13 cellular contexts compared by ENCODE assay signal in the genomic region with DNA sequence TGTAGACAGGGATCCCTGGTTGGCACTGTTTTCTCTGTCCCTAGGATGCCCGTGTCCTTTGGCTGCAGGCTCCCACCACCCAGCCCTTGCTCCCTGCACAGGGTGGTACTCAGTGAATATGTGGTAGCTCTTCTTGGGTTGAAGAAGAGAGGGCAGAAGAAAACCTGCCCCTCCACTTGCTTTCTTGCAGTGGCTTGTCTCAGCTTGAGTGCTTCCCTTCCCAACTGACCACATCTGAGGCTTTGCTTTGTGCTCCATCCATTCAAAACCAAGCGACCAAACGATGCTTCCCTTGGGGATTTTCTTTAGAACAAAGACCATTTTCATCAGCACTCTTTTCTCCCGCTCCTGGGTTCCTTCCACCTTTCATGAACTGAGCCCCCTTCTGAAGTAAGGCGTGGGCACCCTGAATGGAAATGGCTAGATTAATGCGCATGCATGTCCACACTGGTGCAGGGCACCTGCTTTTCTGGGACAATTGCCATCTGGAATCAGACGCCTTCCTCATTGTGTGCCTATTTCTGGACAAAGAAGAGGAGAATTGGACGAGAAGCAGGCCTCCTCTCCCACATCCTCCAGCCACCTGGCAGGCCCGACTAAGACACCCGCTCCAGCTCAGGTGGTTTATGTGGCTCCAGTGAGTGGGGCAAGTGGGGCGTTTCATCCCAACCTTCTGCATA. TPM values are rescaled to one million over a fixed set of nuclear protein-coding genes. Genes with fewer than 3 reads are reported as not detected.
DNase-seq lines count a peak whose midpoint lies in the region; ATAC-seq and TF ChIP-seq lines count a peak whose summit lies in the region.
"Had no signal": no experiment of that assay in that cellular context is flagged by ENCODE, and none has a peak within 500 bp of the region (broad histone marks: within the 10 kb centered on the region; RNA-seq: fewer than 3 reads in every experiment).

No MANE protein-coding gene starts in this region.

- H3K27ac Mint-ChIP-seq in immature natural killer cell (peak overlapping the region in 5 of 6 donors; percentile 2 to 70 (median 45)), nephron progenitor cell (no peak overlapping the region)

- peaks cover 8% of the 10 kb centered on the region for H3K9me3 ChIP-seq in BLaER1
- H3K9me3 ChIP-seq: vagina had no signal

- H3K36me3 Mint-ChIP-seq in immature natural killer cell (peaks cover 0 to 2% (median 0%) of the 10 kb centered on the region in 3 donors), nephron progenitor cell (ENCODE audit: low read depth) (no peaks in the 10 kb centered on the region)

- H3K4me2 ChIP-seq in BLaER1: peak overlapping the region; percentile 83

- TF ChIP-seq CTCF in lower leg skin (IDR thresholded peaks at IDR 0.05) (no peak), nephron progenitor cell (IDR thresholded peaks at IDR 0.05) (no peak)

- no peaks in the 10 kb centered on the region for H3K27me3 ChIP-seq in BLaER1
- H3K27me3 ChIP-seq: vagina had no signal

- peaks cover 0 to 2% (median 0%) of the 10 kb centered on the region in 3 donors for H3K27me3 Mint-ChIP-seq in immature natural killer cell (ENCODE audit: low read depth in 3 of 3)
- H3K27me3 Mint-ChIP-seq in nephron progenitor cell (ENCODE audit: low read depth, poor library complexity): peaks cover 3% of the 10 kb centered on the region

- peak overlapping the region; percentile 50; the same call in 1 of the 2 replicates for H3K9ac ChIP-seq in BLaER1

- peaks cover 71% of the 10 kb centered on the region for H3K4me1 ChIP-seq in BLaER1
- H3K4me1 ChIP-seq: vagina had no signal

- intact Hi-C loops in lower leg skin (cut with DNase I; ENCODE audit: low total_unique reads): no loop called here

- peak overlapping the region; percentile 65 for H3K27ac ChIP-seq in BLaER1
- H3K27ac ChIP-seq: C4-2B, vagina had no signal

- TF ChIP-seq POLR2A in lower leg skin (IDR thresholded peaks at IDR 0.05): no peak

- H3K4me3 ChIP-seq in BLaER1 (peak overlapping the region; percentile 32), lower leg skin (ENCODE audit: low read depth, poor library complexity, severe bottlenecking) (no peak overlapping the region)
- H3K4me3 ChIP-seq: vagina had no signal

- H4K20me1 ChIP-seq in BLaER1: no peaks in the 10 kb centered on the region

- no peak overlapping the region for H3K4me3 Mint-ChIP-seq in immature natural killer cell
- H3K4me3 Mint-ChIP-seq in nephron progenitor cell: no peak overlapping the region

- 61 to 62% methylated on average over 11 of the region's 11 CpGs for WGBS in lower leg skin, 2 donors

- H3K4me1 Mint-ChIP-seq in immature natural killer cell (peaks cover 46 to 67% of the 10 kb centered on the region in 2 donors), nephron progenitor cell (peaks cover 54% of the 10 kb centered on the region)

- no peaks in the 10 kb centered on the region for H3K9me3 Mint-ChIP-seq in immature natural killer cell
- peaks cover 4% of the 10 kb centered on the region for H3K9me3 Mint-ChIP-seq in nephron progenitor cell

- H3K36me3 ChIP-seq in BLaER1: no peaks in the 10 kb centered on the region
- H3K36me3 ChIP-seq: vagina had no signal

- no peak for ATAC-seq in GM19035 (IDR thresholded peaks at IDR 0.05; ENCODE audit: unreplicated experiment)

- DNase-seq in NCI-H1092 treated with DMSO at 0.1 percent for 48 hours (lab: John Stamatoyannopoulos, UW): peak; percentile 82
- peak; percentile 45 for DNase-seq in SW480 (ENCODE audit: low spot score)
- no peak for DNase-seq in immature natural killer cell
- DNase-seq in lower leg skin (ENCODE audit: low spot score in 2 of 2): no peak
- no peak for DNase-seq in nephron progenitor cell
- DNase-seq in HuH-7 (ENCODE audit: low spot score): no peak
- DNase-seq: aorta; KG1; NK-92 treated with Interleukin-12 subunit alpha and Interleukin-12 subunit beta, amount 100 ng/mL, for 24 hours had no signal

RNA-seq across cellular contexts. Expression of gene ARL4C, which starts 59.1 kb away (rescaled TPM):
- 100 to 1,000 TPM; 196 to 245 (median 243) TPM for polyA plus RNA-seq in immature natural killer cell
- 10 to 100 TPM; 20.5 to 62.7 (median 47.0) TPM for total RNA-seq in lower leg skin

Comparison
In these comparisons a context has a peak if more than half of its experiments do, and no peak if none do; other contexts are left out.
1. DNase-seq: peak in NCI-H1092 treated with DMSO at 0.1 percent for 48 hours (single experiment) and SW480 (single experiment); none in immature natural killer cell (0 of 3), lower leg skin (0 of 2), nephron progenitor cell (single experiment) and HuH-7 (single experiment).